In the genomic region with DNA sequence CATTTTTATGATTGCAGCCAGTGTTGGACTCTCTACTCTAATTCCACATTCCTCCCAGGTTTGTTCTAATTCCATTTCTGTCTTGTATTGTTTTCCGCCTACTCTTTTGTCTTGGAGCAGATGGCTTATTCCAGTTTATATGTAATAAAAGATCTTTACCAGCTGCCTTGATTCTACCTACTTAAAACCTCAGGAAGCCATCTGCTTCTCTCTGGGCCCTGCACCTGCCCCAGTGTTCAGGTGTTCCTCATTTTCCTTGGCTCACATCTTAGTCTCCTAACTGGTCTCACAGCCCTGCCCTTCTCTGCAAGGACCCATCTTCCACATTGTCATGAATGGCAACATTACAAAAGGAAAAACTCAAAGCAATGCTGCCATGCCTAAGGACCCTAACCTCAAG, we compare ENCODE assay signal across 21 cellular contexts. TPM values are rescaled to one million over a fixed set of nuclear protein-coding genes. Genes with fewer than 3 reads are reported as not detected.
DNase-seq lines count a peak whose midpoint lies in the region; ATAC-seq and TF ChIP-seq lines count a peak whose summit lies in the region.
"Had no signal": no experiment of that assay in that cellular context is flagged by ENCODE, and none has a peak within 500 bp of the region (broad histone marks: within the 10 kb centered on the region; RNA-seq: fewer than 3 reads in every experiment).

No MANE protein-coding gene starts in this region.

- H3K9me1 ChIP-seq in IMR-90 (ENCODE audit: insufficient read depth, low read length) = no peaks in the 10 kb centered on the region; the same call in 1 of the 2 replicates

- no peaks in the 10 kb centered on the region for H3K36me3 ChIP-seq in BLaER1 treated with 17β-estradiol and CSF1 and Interleukin-3, amounts not matched to agents 10 nM and 100 nM
- H3K36me3 ChIP-seq in IMR-90 (ENCODE audit: control insufficient read depth, insufficient read depth, low read length) (no peaks in the 10 kb centered on the region), mesenchymal stem cell (ENCODE audit: control insufficient read depth in 1 of 2, insufficient read depth in 2 of 2, low read depth in 1 of 2, low read length in 2 of 2) (no peaks in the 10 kb centered on the region), HAP-1 (replicated peaks) (no peaks in the 10 kb centered on the region), MM.1S (replicated peaks; ENCODE audit: insufficient read depth, low read length) (no peaks in the 10 kb centered on the region)

- peak overlapping the region; percentile 15 for H2AFZ ChIP-seq in IMR-90 (replicated peaks; ENCODE audit: low read length, poor library complexity)
- no peak overlapping the region for H2AFZ ChIP-seq in mesenchymal stem cell (ENCODE audit: low read depth, low read length)
- no peak overlapping the region for H2AFZ ChIP-seq in MM.1S (ENCODE audit: low read length)

- H3F3A ChIP-seq in MM.1S (ENCODE audit: insufficient read depth, low read length) = peaks cover 17% of the 10 kb centered on the region

- H4K91ac ChIP-seq in IMR-90 (ENCODE audit: insufficient read depth, low read depth, low read length) (no peak overlapping the region), mesenchymal stem cell (ENCODE audit: low read length) (no peak overlapping the region)

- H2BK20ac ChIP-seq in IMR-90 (ENCODE audit: low read depth, low read length) = no peak overlapping the region

- H3K4me3 ChIP-seq in BLaER1 treated with 17β-estradiol and CSF1 and Interleukin-3, amounts not matched to agents 10 nM and 100 nM = no peak overlapping the region
- H3K4me3 ChIP-seq in IMR-90 (ENCODE audit: insufficient read depth, low read depth, low read length) (no peak overlapping the region), mesenchymal stem cell (ENCODE audit: insufficient read depth in 1 of 2, low read depth in 1 of 2, low read length in 2 of 2) (no peak overlapping the region), HAP-1 (no peak overlapping the region), MM.1S (ENCODE audit: low read length) (no peak overlapping the region)

- H3K27ac ChIP-seq in BLaER1 treated with 17β-estradiol and CSF1 and Interleukin-3, amounts not matched to agents 10 nM and 100 nM = peak overlapping the region in 6 of 11 experiments; percentile 16 to 79 (median 32); a peak in 6 of 22 replicates
- H3K27ac ChIP-seq in IMR-90 (ENCODE audit: insufficient read depth, low read length) (no peak overlapping the region), foreskin keratinocyte (peak overlapping the region; percentile 93), mesenchymal stem cell (ENCODE audit: low read length, poor library complexity, severe bottlenecking) (no peak overlapping the region), MM.1S (ENCODE audit: low read length) (no peak overlapping the region)
- H3K27ac ChIP-seq: KMS-11 had no signal

- H3K9me2 ChIP-seq in MM.1S (replicated peaks; ENCODE audit: insufficient read depth, low read length) = no peaks in the 10 kb centered on the region

- no peak overlapping the region for H2AK5ac ChIP-seq in IMR-90 (ENCODE audit: low read depth, low read length)
- no peak overlapping the region for H2AK5ac ChIP-seq in mesenchymal stem cell (ENCODE audit: low read length, severe bottlenecking)

- ATAC-seq in IMR-90 (ENCODE audit: low read depth) = no peak
- no peak for ATAC-seq in foreskin keratinocyte
- ATAC-seq: HCT116, Panc1, T-cell had no signal

- no CpG with 5 or more reads among the region's 1 CpG for WGBS in IMR-90 (ENCODE audit: extremely low coverage in 2 of 2, insufficient read length in 1 of 2), 2 experiments
- 100% methylated on average over 1 of the region's 1 CpG for WGBS in mesenchymal stem cell

- no TSS peak for BruUV-seq in IMR-90 (replicated peaks; lab: Mats Ljungman, UMichigan)

- H2BK15ac ChIP-seq in IMR-90 (ENCODE audit: low read depth, low read length) = no peak overlapping the region
- H2BK15ac ChIP-seq in mesenchymal stem cell (ENCODE audit: low read depth, poor library complexity, severe bottlenecking) = no peak overlapping the region

- H4K8ac ChIP-seq in IMR-90 (ENCODE audit: low read depth in 2 of 2, low read length in 2 of 2) (no peak overlapping the region), mesenchymal stem cell (ENCODE audit: low read length) (no peak overlapping the region)

- no peaks in the 10 kb centered on the region for H3K27me3 ChIP-seq in BLaER1 treated with 17β-estradiol and CSF1 and Interleukin-3, amounts not matched to agents 10 nM and 100 nM
- no peaks in the 10 kb centered on the region; the same call in 1 of the 2 replicates for H3K27me3 ChIP-seq in IMR-90 (ENCODE audit: control insufficient read depth, insufficient read depth, low read length)
- no peaks in the 10 kb centered on the region for H3K27me3 ChIP-seq in foreskin keratinocyte
- H3K27me3 ChIP-seq in mesenchymal stem cell (ENCODE audit: control insufficient read depth in 1 of 2, insufficient read depth in 1 of 2, low read length in 2 of 2) = no peaks in the 10 kb centered on the region
- 0 out of 2 replicates have a peak, but pooled peaks cover 2% of the 10 kb centered on the region for H3K27me3 ChIP-seq in HAP-1 (ENCODE audit: low read depth)
- H3K27me3 ChIP-seq in MM.1S (replicated peaks; ENCODE audit: insufficient read depth, low read length) = no peaks in the 10 kb centered on the region

- no peak for TF ChIP-seq POLR2A in IMR-90 (IDR thresholded peaks at IDR 0.05; ENCODE audit: low read depth, low read length)

- H3K9ac ChIP-seq in BLaER1 treated with 17β-estradiol and CSF1 and Interleukin-3, amounts not matched to agents 10 nM and 100 nM = no peak overlapping the region
- H3K9ac ChIP-seq in IMR-90 (ENCODE audit: low read depth, low read length) = no peak overlapping the region
- no peak overlapping the region for H3K9ac ChIP-seq in mesenchymal stem cell (ENCODE audit: low read length)
- no peak overlapping the region for H3K9ac ChIP-seq in MM.1S (ENCODE audit: low read length)
- H3K9ac ChIP-seq: KMS-11 had no signal

- H3K4ac ChIP-seq in IMR-90 (ENCODE audit: low read depth, low read length) (no peak overlapping the region), mesenchymal stem cell (ENCODE audit: low read depth in 1 of 2, low read length in 2 of 2) (no peak overlapping the region)

- H3K23ac ChIP-seq in IMR-90 (ENCODE audit: low read depth, low read length) (no peak overlapping the region), mesenchymal stem cell (ENCODE audit: low read length in 2 of 2) (no peak overlapping the region)

- H4K20me1 ChIP-seq in BLaER1 treated with 17β-estradiol and CSF1 and Interleukin-3, amounts not matched to agents 10 nM and 100 nM = no peaks in the 10 kb centered on the region
- no peaks in the 10 kb centered on the region for H4K20me1 ChIP-seq in IMR-90 (ENCODE audit: insufficient read depth, low read length)
- no peaks in the 10 kb centered on the region for H4K20me1 ChIP-seq in MM.1S (ENCODE audit: insufficient read depth, low read length)

- in situ Hi-C loops in IMR-90 (cut with MboI; ENCODE audit: low sequenced_read_pairs) (no loop called here), HAP-1 (cut with MboI; ENCODE audit: low sequenced_read_pairs) (no loop called here)

- dilution Hi-C loops in IMR-90 (cut with HindIII; ENCODE audit: low sequenced_read_pairs, unreplicated experiment) = no loop called here

- H3K79me2 ChIP-seq in MM.1S (ENCODE audit: low read length) = no peaks in the 10 kb centered on the region

- peaks cover 15 to 55% (median 39%) of the 10 kb centered on the region in 10 experiments for H3K4me1 ChIP-seq in BLaER1 treated with 17β-estradiol and CSF1 and Interleukin-3, amounts not matched to agents 10 nM and 100 nM
- H3K4me1 ChIP-seq in IMR-90 (ENCODE audit: control insufficient read depth, insufficient read depth, low read length) = peaks cover 2% of the 10 kb centered on the region; the same call in 1 of the 2 replicates
- peaks cover 19% of the 10 kb centered on the region for H3K4me1 ChIP-seq in foreskin keratinocyte
- H3K4me1 ChIP-seq in mesenchymal stem cell (ENCODE audit: control insufficient read depth, insufficient read depth, low read depth, low read length) = peaks cover 1% of the 10 kb centered on the region
- no peaks in the 10 kb centered on the region for H3K4me1 ChIP-seq in HAP-1
- peaks cover 29% of the 10 kb centered on the region for H3K4me1 ChIP-seq in MM.1S (ENCODE audit: low read length)

- intact Hi-C loops in IMR-90 (cut with micrococcal nuclease) = loop anchor here (2.0 kb wide), 1 partner anchor 37 kb away; no protein-coding TSS in a partner anchor
- intact Hi-C loops in posterior vena cava (cut with DNase I) = no loop called here

- H2BK120ac ChIP-seq in IMR-90 (ENCODE audit: low read depth, low read length) (no peak overlapping the region), mesenchymal stem cell (ENCODE audit: low read depth, low read length) (no peak overlapping the region)

- DNase-seq in IMR-90 (no peak), NCI-H69 (lab: John Stamatoyannopoulos, UW) (peak; percentile 1), foreskin keratinocyte (no peak), mesenchymal stem cell (no peak), posterior vena cava (ENCODE audit: low spot score) (no peak), HAP-1 (ENCODE audit: low spot score in 2 of 2) (no peak), MM.1S (no peak)
- DNase-seq: CD4-positive, alpha-beta memory T cell; EL; GF-D8; GOT3; NCI-H1694 treated with DMSO at 0.1 percent for 48 hours; NCI-H2081 treated with DMSO at 0.1 percent for 48 hours; NCI-H226; NCI-H526 treated with DMSO at 0.1 percent for 48 hours; T-cell had no signal

- H3K4me2 ChIP-seq in BLaER1 treated with 17β-estradiol and CSF1 and Interleukin-3, amounts not matched to agents 10 nM and 100 nM = peak overlapping the region in 6 of 11 experiments; percentile 0 to 26 (median 10); a peak in 4 of 22 replicates
- H3K4me2 ChIP-seq in IMR-90 (ENCODE audit: low read depth, low read length) (no peak overlapping the region), mesenchymal stem cell (ENCODE audit: low read length, poor library complexity, severe bottlenecking) (no peak overlapping the region), MM.1S (ENCODE audit: low read depth, low read length) (no peak overlapping the region)
- H3K4me2 ChIP-seq: KMS-11 had no signal

- H4K5ac ChIP-seq in IMR-90 (ENCODE audit: low read depth, low read length) = no peak overlapping the region

- CTCF ChIA-PET in IMR-90 (lab: Yijun Ruan, JAX) = interaction anchor here (0.8 kb wide), 1 partner anchor 140 kb away, joined by 3 read pairs; no protein-coding TSS in a partner anchor

- no peak overlapping the region for H2BK12ac ChIP-seq in mesenchymal stem cell (ENCODE audit: low read length in 2 of 2)

- no peak overlapping the region for H3K14ac ChIP-seq in IMR-90 (replicated peaks; ENCODE audit: low read depth, low read length)
- H3K14ac ChIP-seq in mesenchymal stem cell (ENCODE audit: low read length in 2 of 2) = no peak overlapping the region

- no peak overlapping the region for H3K18ac ChIP-seq in IMR-90 (ENCODE audit: low read depth, low read length)
- H3K18ac ChIP-seq in mesenchymal stem cell (ENCODE audit: low read depth in 1 of 2, low read length in 2 of 2) = no peak overlapping the region

- no peak overlapping the region for H2AK9ac ChIP-seq in IMR-90 (replicated peaks; ENCODE audit: low read depth, low read length, poor library complexity)

- TF ChIP-seq CTCF in IMR-90 (conservative IDR thresholded peaks at IDR 0.05; ENCODE audit: low read depth, low read length) = no peak
- no peak for TF ChIP-seq CTCF in foreskin keratinocyte (conservative IDR thresholded peaks at IDR 0.05)
- TF ChIP-seq CTCF in MM.1S (IDR thresholded peaks at IDR 0.05; ENCODE audit: low read length) = no peak

- peaks cover 0 to 36% (median 7%) of the 10 kb centered on the region in 11 experiments; a peak in 12 of 22 replicates for H3K9me3 ChIP-seq in BLaER1 treated with 17β-estradiol and CSF1 and Interleukin-3, amounts not matched to agents 10 nM and 100 nM (replicated peaks in 1 of 11)
- H3K9me3 ChIP-seq in IMR-90 (ENCODE audit: control insufficient read depth, insufficient read depth, low read length) = no peaks in the 10 kb centered on the region
- H3K9me3 ChIP-seq in mesenchymal stem cell (ENCODE audit: control insufficient read depth, low read length) = no peaks in the 10 kb centered on the region
- no peaks in the 10 kb centered on the region for H3K9me3 ChIP-seq in HAP-1
- H3K9me3 ChIP-seq in MM.1S (replicated peaks; ENCODE audit: insufficient read depth, low read length) = no peaks in the 10 kb centered on the region

- no peak for TF ChIP-seq RAD21 in IMR-90 (IDR thresholded peaks at IDR 0.05; ENCODE audit: low read length)

- POLR2A ChIA-PET in IMR-90 (lab: Charles Lee; ENCODE audit: unreplicated experiment) = no interaction called here

- H3K56ac ChIP-seq in IMR-90 (ENCODE audit: extremely low read depth, insufficient read depth, low read length) = no peak overlapping the region

- H3K79me1 ChIP-seq in IMR-90 (ENCODE audit: low read depth in 1 of 2, low read length in 2 of 2) (no peaks in the 10 kb centered on the region), mesenchymal stem cell (replicated peaks; ENCODE audit: low read length, poor library complexity, severe bottlenecking) (no peaks in the 10 kb centered on the region)

- H2BK5ac ChIP-seq in IMR-90 (ENCODE audit: low read depth, low read length, poor library complexity, severe bottlenecking) (no peak overlapping the region), mesenchymal stem cell (ENCODE audit: low read depth, low read length, poor library complexity, severe bottlenecking) (no peak overlapping the region)

RNA-seq across cellular contexts. Expression of a gene that starts 21.0 kb away (rescaled TPM):
- total RNA-seq in IMR-90 (2012; rRNA removed) (not detected in 2 replicates), foreskin keratinocyte (0.21 and 0.44 TPM in 2 replicates), posterior vena cava (not detected)
- polyA plus RNA-seq in IMR-90 (2012; rRNA removed) (0.15 TPM in 1 of 2 replicates, not detected in the other), foreskin keratinocyte (0.43 and 0.57 TPM in 2 replicates)
- polyA plus RNA-seq in IMR-90 (2012; cell fraction: cytosol; rRNA removed) = not detected in 2 replicates
- 0.21 and 0.85 TPM in 2 replicates for polyA plus RNA-seq in IMR-90 (2012; cell fraction: nucleus; rRNA removed; ENCODE audit: low replicate concordance)
- not detected for polyA plus RNA-seq in mesenchymal stem cell (2013, experiment 1 of 2)
- polyA plus RNA-seq in mesenchymal stem cell (2013, experiment 2 of 2) = not detected
- total RNA-seq: CD4-positive, alpha-beta memory T cell; T-cell had no signal
- polyA plus RNA-seq: BJ; CD4-positive, alpha-beta memory T cell had no signal

RNA-seq across cellular contexts. Expression of a gene that starts 53.4 kb away (rescaled TPM):
- total RNA-seq in IMR-90 (2012; rRNA removed) (3.0 and 3.6 TPM in 2 replicates), foreskin keratinocyte (84.8 and 98.9 TPM in 2 replicates), posterior vena cava (1 to 10 TPM; 1.0 to 1.1 TPM)
- polyA plus RNA-seq in IMR-90 (2012; rRNA removed) (3.2 and 4.4 TPM in 2 replicates), foreskin keratinocyte (69.6 and 88.5 TPM in 2 replicates)
- 5.7 and 5.9 TPM in 2 replicates for polyA plus RNA-seq in IMR-90 (2012; cell fraction: cytosol; rRNA removed)
- polyA plus RNA-seq in IMR-90 (2012; cell fraction: nucleus; rRNA removed; ENCODE audit: low replicate concordance) = 5.4 and 17.9 TPM in 2 replicates
- 5.3 TPM for polyA plus RNA-seq in mesenchymal stem cell (2013, experiment 1 of 2)
- polyA plus RNA-seq in mesenchymal stem cell (2013, experiment 2 of 2) = 5.7 TPM
- polyA plus RNA-seq: CD4-positive, alpha-beta memory T cell had no signal

Comparison
In these comparisons a context has a peak if more than half of its experiments do, and no peak if none do; other contexts are left out.
1. H3K27ac ChIP-seq: peak in BLaER1 treated with 17β-estradiol and CSF1 and Interleukin-3, amounts not matched to agents 10 nM and 100 nM (6 of 11) and foreskin keratinocyte (single experiment); none in IMR-90 (single experiment), mesenchymal stem cell (single experiment) and MM.1S (single experiment).
2. H3K4me2 ChIP-seq: peak in BLaER1 treated with 17β-estradiol and CSF1 and Interleukin-3, amounts not matched to agents 10 nM and 100 nM (6 of 11); none in IMR-90 (single experiment), mesenchymal stem cell (single experiment) and MM.1S (single experiment).
3. RNA of a gene that starts 53.4 kb away (total RNA-seq): 84.8 to 98.9 TPM in foreskin keratinocyte; 3.0 to 3.6 TPM in IMR-90 and 1.0 to 1.1 TPM in posterior vena cava; every median in the first group is over 10 times any median in the second.